ENCODE assay signal across 10 cellular contexts in genomic region chr10:69438531-69439349, GRCh38. TPM values are rescaled to one million over a fixed set of nuclear protein-coding genes. Genes with fewer than 3 reads are reported as not detected.
DNase-seq lines count a peak whose midpoint lies in the region; ATAC-seq, FAIRE-seq and TF ChIP-seq lines count a peak whose summit lies in the region.
"Had no signal": no experiment of that assay in that cellular context is flagged by ENCODE, and none has a peak within 500 bp of the region (broad histone marks: within the 10 kb centered on the region; RNA-seq: fewer than 3 reads in every experiment).

No MANE protein-coding gene starts in this region.

- H3K4me1 ChIP-seq in kidney (ENCODE audit: control insufficient read depth in 1 of 2, insufficient read depth in 1 of 2, low read depth in 1 of 2, low read length in 2 of 2) (peaks cover 10 to 11% of the 10 kb centered on the region in 2 donors), uterus (peaks cover 0 to 11% of the 10 kb centered on the region in 2 donors)

- H3K9me3 ChIP-seq in WERI-Rb-1 (ENCODE audit: severe bottlenecking), result peaks cover 5% of the 10 kb centered on the region
- no peaks in the 10 kb centered on the region for H3K9me3 ChIP-seq in kidney (ENCODE audit: control insufficient read depth in 1 of 2, low read length in 2 of 2)
- H3K9me3 ChIP-seq in uterus, result no peaks in the 10 kb centered on the region

- H3K27ac ChIP-seq in WERI-Rb-1 (peak overlapping the region; percentile 72), kidney (ENCODE audit: low read depth in 2 of 2, low read length in 2 of 2) (peak overlapping the region; percentile 2 to 62), uterus (peak overlapping the region; percentile 68 to 71)

- H3K9ac ChIP-seq in kidney (ENCODE audit: low read length in 2 of 2), result no peak overlapping the region

- intact Hi-C loops in kidney (cut with DNase I) (no loop called here), uterus (cut with DNase I; ENCODE audit: low total_unique reads) (no loop called here)

- no peak for TF ChIP-seq POLR2A in uterus (IDR thresholded peaks at IDR 0.05)

- H3K36me3 ChIP-seq in WERI-Rb-1 (no peaks in the 10 kb centered on the region), kidney (ENCODE audit: control insufficient read depth in 1 of 2, insufficient read depth in 2 of 2, low read length in 2 of 2) (no peaks in the 10 kb centered on the region), uterus (no peaks in the 10 kb centered on the region)

- FAIRE-seq in kidney (lab: Jason Lieb, UNC), result no peak

- DNase-seq in NCI-H2171 treated with DMSO at 0.1 percent for 48 hours (lab: John Stamatoyannopoulos, UW), result peak; percentile 77
- no peak for DNase-seq in NCI-H2171 (lab: John Stamatoyannopoulos, UW)
- peak; percentile 41 for DNase-seq in WERI-Rb-1
- DNase-seq in kidney, result no peak
- no peak for DNase-seq in uterus
- DNase-seq in hepatic stellate cell (ENCODE audit: low spot score), result no peak
- DNase-seq: NCI-H1930 had no signal

- peak overlapping the region; percentile 23 for H3K4me3 ChIP-seq in WERI-Rb-1 (ENCODE audit: low read depth, low read length)
- peak overlapping the region in 1 of 2 donors; percentile 19 for H3K4me3 ChIP-seq in kidney (ENCODE audit: low read length in 2 of 2)
- no peak overlapping the region for H3K4me3 ChIP-seq in uterus

- no peak for TF ChIP-seq CTCF in WERI-Rb-1 (IDR thresholded peaks at IDR 0.05; ENCODE audit: low read depth, low read length)
- no peak for TF ChIP-seq CTCF in kidney (IDR thresholded peaks at IDR 0.05; ENCODE audit: borderline replicate concordance, extremely low read depth, insufficient read depth)
- no peak for TF ChIP-seq CTCF in uterus (IDR thresholded peaks at IDR 0.05)

- no peak for ATAC-seq in GM21723 (IDR thresholded peaks at IDR 0.05; ENCODE audit: unreplicated experiment)
- no peak for ATAC-seq in GM18870 (IDR thresholded peaks at IDR 0.05; ENCODE audit: unreplicated experiment)

- H3K27me3 ChIP-seq in WERI-Rb-1 (ENCODE audit: insufficient read depth, low read depth, severe bottlenecking) (no peaks in the 10 kb centered on the region), uterus (no peaks in the 10 kb centered on the region)

RNA-seq across cellular contexts. Expression of gene TSPAN15, which starts 12.5 kb away (rescaled TPM):
- total RNA-seq in kidney, result 65.4 TPM
- polyA plus RNA-seq in kidney (ENCODE audit: insufficient read depth, low read depth, low replicate concordance), result 28.2 TPM
- total RNA-seq in uterus, result 10 to 100 TPM; 17.2 to 58.1 (median 24.4) TPM

RNA-seq across cellular contexts. Expression of gene TACR2, which starts 22.0 kb away (rescaled TPM):
- total RNA-seq in kidney (0.38 TPM), uterus (10 to 100 TPM in 2 of 4 donors, 1 to 10 TPM in 1, under 1 TPM in 1; 0.28 to 35.0 (median 13.8) TPM)
- 0.37 TPM for polyA plus RNA-seq in kidney (ENCODE audit: insufficient read depth, low read depth, low replicate concordance)
- polyA plus RNA-seq: AG04450 had no signal

Comparison
In these comparisons a context has a peak if more than half of its experiments do, and no peak if none do; other contexts are left out.
1. DNase-seq: peak in NCI-H2171 treated with DMSO at 0.1 percent for 48 hours (single experiment) and WERI-Rb-1 (single experiment); none in NCI-H2171 (single experiment), kidney (single experiment), uterus (0 of 2) and hepatic stellate cell (single experiment).
2. Peak in every context shown above with its lines, with median percentiles within 50 percentile points of each other: H3K27ac ChIP-seq.